Comparison of ENCODE assay signal across 7 cellular contexts in genomic region chr5:80192507-80193241, GRCh38.
A peak's percentile ranks its signal among the peaks of the same experiment; 100 is the strongest.
DNase-seq lines count a peak whose midpoint lies in the region; ATAC-seq lines count a peak whose summit lies in the region.

No MANE protein-coding gene starts in this region.

- peak overlapping the region; percentile 67 for H3K4me3 Mint-ChIP-seq in activated naive CD8-positive, alpha-beta T cell treated with anti-CD3 and anti-CD28 coated beads, Interleukin-2, amount 50 U/mL, for 24 hours

- no peaks in the 10 kb centered on the region for H3K9me3 Mint-ChIP-seq in activated naive CD8-positive, alpha-beta T cell treated with anti-CD3 and anti-CD28 coated beads, Interleukin-2, amount 50 U/mL, for 24 hours

- ATAC-seq in activated naive CD8-positive, alpha-beta T cell treated with anti-CD3 and anti-CD28 coated beads, Interleukin-2, amount 50 U/mL, for 24 hours, result no peak
- peak; percentile 70 for ATAC-seq in left lobe of liver

- no peak overlapping the region for H3K4me3 ChIP-seq in H7 (ENCODE audit: insufficient read depth, low read depth, low read length)

- peaks cover 81% of the 10 kb centered on the region for H3K4me1 Mint-ChIP-seq in activated naive CD8-positive, alpha-beta T cell treated with anti-CD3 and anti-CD28 coated beads, Interleukin-2, amount 50 U/mL, for 24 hours

- H3K27me3 ChIP-seq in H7 (ENCODE audit: control insufficient read depth, insufficient read depth, low read length), result no peaks in the 10 kb centered on the region

- no peaks in the 10 kb centered on the region for H3K27me3 Mint-ChIP-seq in activated naive CD8-positive, alpha-beta T cell treated with anti-CD3 and anti-CD28 coated beads, Interleukin-2, amount 50 U/mL, for 24 hours

- no peaks in the 10 kb centered on the region; the same call in 1 of the 2 replicates for H3K36me3 ChIP-seq in H7 (replicated peaks; ENCODE audit: control insufficient read depth, insufficient read depth, low read length)

- peaks cover 9% of the 10 kb centered on the region for H3K36me3 Mint-ChIP-seq in activated naive CD8-positive, alpha-beta T cell treated with anti-CD3 and anti-CD28 coated beads, Interleukin-2, amount 50 U/mL, for 24 hours (ENCODE audit: low read depth)

- H3K27ac Mint-ChIP-seq in activated naive CD8-positive, alpha-beta T cell treated with anti-CD3 and anti-CD28 coated beads, Interleukin-2, amount 50 U/mL, for 24 hours, result peak overlapping the region; percentile 85

- peak; percentile 43 for DNase-seq in LHCN-M2 (ENCODE audit: low read depth)
- DNase-seq in activated naive CD8-positive, alpha-beta T cell treated with anti-CD3 and anti-CD28 coated beads, Interleukin-2, amount 50 U/mL, for 24 hours, result no peak
- DNase-seq in left lobe of liver (ENCODE audit: low spot score), result no peak
- peak; percentile 68 for DNase-seq in superior temporal gyrus (ENCODE audit: extremely low spot score)
- DNase-seq in COLO668 (lab: John Stamatoyannopoulos, UW; ENCODE audit: unreplicated experiment), result no peak
- no peak for DNase-seq in H7
- no peak for DNase-seq in stimulated activated CD4-positive, alpha-beta T cell treated with anti-CD3 and anti-CD28 coated beads, Interleukin-4, amount 100 ng/mL, for 1 hour

Comparison
In these comparisons a context has a peak if more than half of its experiments do, and no peak if none do; other contexts are left out.
1. DNase-seq: peak in LHCN-M2 (single experiment) and superior temporal gyrus (single experiment); none in activated naive CD8-positive, alpha-beta T cell treated with anti-CD3 and anti-CD28 coated beads, Interleukin-2, amount 50 U/mL, for 24 hours (single experiment), left lobe of liver (single experiment), COLO668 (single experiment), H7 (single experiment) and stimulated activated CD4-positive, alpha-beta T cell treated with anti-CD3 and anti-CD28 coated beads, Interleukin-4, amount 100 ng/mL, for 1 hour (single experiment).